ENCODE assay signal across 20 cellular contexts in genomic region chr4:78722880-78723279, GRCh38.
"Had no signal": no experiment of that assay in that cellular context is flagged by ENCODE, and none has a peak within 500 bp of the region (broad histone marks: within the 10 kb centered on the region; RNA-seq: fewer than 3 reads in every experiment).

No MANE protein-coding gene starts in this region.

- H3K36me3 ChIP-seq: lower lobe of right lung, thoracic aorta had no signal

- DNase-seq: activated CD4-positive, alpha-beta memory T cell treated with anti-CD3 and anti-CD28 coated beads, Interleukin-2, amount 10 ng/mL, durations not matched to agents 7 days and 5 days; activated CD4-positive, alpha-beta T cell treated with anti-CD3 and anti-CD28 coated beads for 4 hours; activated CD4-positive, CD25-positive, alpha-beta regulatory T cell; activated gamma-delta T cell; activated naive CD4-positive, alpha-beta T cell treated with anti-CD3 and anti-CD28 coated beads, Interleukin-2, amount 50 U/mL, for 16 hours; aorta; effector memory CD4-positive, alpha-beta T cell; foreskin keratinocyte; kidney; lower lobe of right lung; mucosa of descending colon; retina; stimulated activated CD4-positive, alpha-beta T cell treated with anti-CD3 and anti-CD28 coated beads, Interleukin-4, amount 100 ng/mL, for 1 hour; stimulated activated naive CD4-positive, alpha-beta T cell had no signal

- H3K27me3 Mint-ChIP-seq: activated CD4-positive, alpha-beta memory T cell treated with anti-CD3 and anti-CD28 coated beads, Interleukin-2, amount 10 ng/mL, durations not matched to agents 7 days and 5 days; progenitor cell of endocrine pancreas; type B pancreatic cell had no signal

- H3K27me3 ChIP-seq: foreskin keratinocyte had no signal

- ATAC-seq: foreskin keratinocyte, left lobe of liver, lower lobe of right lung, mucosa of descending colon had no signal

- H3K9me3 ChIP-seq: lower lobe of right lung, mucosa of descending colon, thoracic aorta had no signal

- H3K27ac Mint-ChIP-seq: activated CD4-positive, alpha-beta memory T cell treated with anti-CD3 and anti-CD28 coated beads, Interleukin-2, amount 10 ng/mL, durations not matched to agents 7 days and 5 days; activated T-helper 1 cell treated with anti-CD3 and anti-CD28 coated beads, Interleukin-12 subunit alpha, Interleukin-12 subunit beta, Interleukin-2, Interleukin-4 antibody, amounts not matched to agents 30 ng/mL and 10 ng/mL and 1 ng/mL, durations not matched to agents 14 hours and 24 hours and 36 hours; progenitor cell of endocrine pancreas; type B pancreatic cell had no signal

- H3K27ac ChIP-seq: foreskin keratinocyte, lower lobe of right lung, thoracic aorta had no signal

- H3K4me3 ChIP-seq: lower lobe of right lung, mucosa of descending colon, thoracic aorta had no signal

- H3K4me1 ChIP-seq: foreskin keratinocyte had no signal

- H3K9me3 Mint-ChIP-seq: activated CD4-positive, alpha-beta memory T cell treated with anti-CD3 and anti-CD28 coated beads, Interleukin-2, amount 10 ng/mL, durations not matched to agents 7 days and 5 days; activated T-helper 1 cell treated with anti-CD3 and anti-CD28 coated beads, Interleukin-12 subunit alpha, Interleukin-12 subunit beta, Interleukin-2, Interleukin-4 antibody, amounts not matched to agents 30 ng/mL and 10 ng/mL and 1 ng/mL, durations not matched to agents 14 hours and 24 hours and 36 hours; type B pancreatic cell had no signal

- H3K4me3 Mint-ChIP-seq: activated CD4-positive, alpha-beta memory T cell treated with anti-CD3 and anti-CD28 coated beads, Interleukin-2, amount 10 ng/mL, durations not matched to agents 7 days and 5 days; activated T-helper 1 cell treated with anti-CD3 and anti-CD28 coated beads, Interleukin-12 subunit alpha, Interleukin-12 subunit beta, Interleukin-2, Interleukin-4 antibody, amounts not matched to agents 30 ng/mL and 10 ng/mL and 1 ng/mL, durations not matched to agents 14 hours and 24 hours and 36 hours; type B pancreatic cell had no signal

- H3K36me3 Mint-ChIP-seq: brain, type B pancreatic cell had no signal
